In genomic region chr12:12350868-12351463, GRCh38 we compare ENCODE assay signal across 9 cellular contexts. TPM values are rescaled to one million over a fixed set of nuclear protein-coding genes. Genes with fewer than 3 reads are reported as not detected.
DNase-seq lines count a peak whose midpoint lies in the region; ATAC-seq and TF ChIP-seq lines count a peak whose summit lies in the region.
"Had no signal": no experiment of that assay in that cellular context is flagged by ENCODE, and none has a peak within 500 bp of the region (broad histone marks: within the 10 kb centered on the region; RNA-seq: fewer than 3 reads in every experiment).

No MANE protein-coding gene starts in this region.

- H3K27me3 ChIP-seq in smooth muscle cell (ENCODE audit: low read depth), result peaks cover 21% of the 10 kb centered on the region

- no peaks in the 10 kb centered on the region for H3K27me3 Mint-ChIP-seq in T-helper 17 cell

- no peak for TF ChIP-seq CTCF in smooth muscle cell (IDR thresholded peaks at IDR 0.05; ENCODE audit: borderline replicate concordance, insufficient read depth, poor library complexity, severe bottlenecking)

- H3K4me1 Mint-ChIP-seq in T-helper 17 cell, result peaks cover 27% of the 10 kb centered on the region

- no peaks in the 10 kb centered on the region for H3K36me3 Mint-ChIP-seq in T-helper 17 cell (ENCODE audit: low read depth)

- no peak for ATAC-seq in T-helper 17 cell

- H3K27ac ChIP-seq in smooth muscle cell (ENCODE audit: low read depth), result peak overlapping the region; percentile 54

- H3F3A ChIP-seq in smooth muscle cell (ENCODE audit: low read depth), result no peaks in the 10 kb centered on the region

- H3K4me3 ChIP-seq in smooth muscle cell, result no peak overlapping the region

- no peaks in the 10 kb centered on the region for H3K36me3 ChIP-seq in smooth muscle cell (ENCODE audit: low read depth)

- H3K4me3 Mint-ChIP-seq in T-helper 17 cell, result peak overlapping the region; percentile 56

- WGBS in smooth muscle cell (ENCODE audit: low lambda C conversion rate), result 78% methylated on average over 3 of the region's 3 CpGs

- no peak overlapping the region for H3K9ac ChIP-seq in smooth muscle cell (ENCODE audit: low read depth)

- H3K79me2 ChIP-seq in smooth muscle cell (ENCODE audit: low read depth), result no peaks in the 10 kb centered on the region

- no peak overlapping the region for H3K27ac Mint-ChIP-seq in T-helper 17 cell

- no peaks in the 10 kb centered on the region for H4K20me1 ChIP-seq in smooth muscle cell (ENCODE audit: low read depth)

- DNase-seq in NCI-H748 (lab: John Stamatoyannopoulos, UW; ENCODE audit: unreplicated experiment), result peak; percentile 41
- no peak for DNase-seq in NCI-H748 treated with DMSO at 0.1 percent for 48 hours (lab: John Stamatoyannopoulos, UW)
- DNase-seq in T-helper 17 cell, result no peak
- DNase-seq in globus pallidus (ENCODE audit: low spot score), result peak; percentile 46
- DNase-seq in smooth muscle cell (lab: John Stamatoyannopoulos, UW; ENCODE audit: unreplicated experiment), result no peak
- no peak for DNase-seq in NCI-H1436 treated with DMSO at 0.1 percent for 48 hours (lab: John Stamatoyannopoulos, UW)
- no peak for DNase-seq in NCI-H128 (lab: John Stamatoyannopoulos, UW; ENCODE audit: unreplicated experiment)
- no peak for DNase-seq in hippocampal formation (lab: John Stamatoyannopoulos, UW)
- DNase-seq: T1000 had no signal

- H3K9me3 ChIP-seq in T-helper 17 cell (ENCODE audit: control insufficient read depth, low read length, poor library complexity, severe bottlenecking) (no peaks in the 10 kb centered on the region), smooth muscle cell (replicated peaks; ENCODE audit: low read depth) (no peaks in the 10 kb centered on the region)

- no peak overlapping the region for H3K4me2 ChIP-seq in smooth muscle cell

- no peak overlapping the region for H2AFZ ChIP-seq in smooth muscle cell (ENCODE audit: low read depth)

- H3K4me1 ChIP-seq in smooth muscle cell (ENCODE audit: low read depth), result peaks cover 9% of the 10 kb centered on the region

RNA-seq across cellular contexts. Expression of gene MANSC1, which starts 0.9 kb away (rescaled TPM):
- under 1 TPM in 1 of 2 donors, not detected in 1; 0.12 TPM for total RNA-seq in T-helper 17 cell
- 0.58 and 5.1 TPM in 2 replicates for total RNA-seq in smooth muscle cell
- polyA plus RNA-seq in smooth muscle cell, result 0.09 and 0.82 TPM in 2 replicates

RNA-seq across cellular contexts. Expression of gene BORCS5, which starts 5.9 kb away (rescaled TPM):
- total RNA-seq in T-helper 17 cell, result 10 to 100 TPM; 35.0 to 48.4 TPM
- total RNA-seq in smooth muscle cell, result 11.2 and 29.8 TPM in 2 replicates
- 8.0 and 11.7 TPM in 2 replicates for polyA plus RNA-seq in smooth muscle cell

Comparison
In these comparisons a context has a peak if more than half of its experiments do, and no peak if none do; other contexts are left out.
1. DNase-seq: peak in NCI-H748 (single experiment) and globus pallidus (single experiment); none in NCI-H748 treated with DMSO at 0.1 percent for 48 hours (single experiment), T-helper 17 cell (0 of 3), smooth muscle cell (single experiment), NCI-H1436 treated with DMSO at 0.1 percent for 48 hours (single experiment), NCI-H128 (single experiment) and hippocampal formation (0 of 2).